34 cellular contexts compared by ENCODE assay signal in the genomic region with DNA sequence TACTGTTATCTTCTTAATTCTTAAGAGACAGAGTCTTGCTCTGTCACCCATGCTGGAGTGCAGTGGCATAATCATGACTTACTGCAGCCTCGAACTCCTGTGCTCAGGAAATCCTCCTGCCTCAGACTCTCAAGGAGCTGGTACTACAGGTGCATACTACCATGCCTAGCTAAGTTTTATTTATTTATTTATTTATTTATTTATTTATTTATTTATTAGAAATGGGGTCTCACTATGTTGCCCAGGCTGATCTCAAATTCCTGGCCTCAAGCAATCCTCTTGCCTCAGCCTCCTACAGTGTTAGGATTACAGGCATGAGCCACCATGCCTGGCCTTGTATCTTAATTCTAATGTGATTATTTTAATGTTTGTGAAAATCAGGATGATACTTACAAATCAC.
DNase-seq lines count a peak whose midpoint lies in the region; ATAC-seq, FAIRE-seq and TF ChIP-seq lines count a peak whose summit lies in the region.
"Had no signal": no experiment of that assay in that cellular context is flagged by ENCODE, and none has a peak within 500 bp of the region (broad histone marks: within the 10 kb centered on the region; RNA-seq: fewer than 3 reads in every experiment).

No MANE protein-coding gene starts in this region.

- H3K36me3 ChIP-seq in HEK293 (ENCODE audit: control insufficient read depth in 2 of 2, insufficient read depth in 1 of 2, low read length in 2 of 2) (peaks cover 10 to 25% of the 10 kb centered on the region in 2 experiments), Karpas-422 (ENCODE audit: insufficient read depth, low read length) (peaks cover 15% of the 10 kb centered on the region; the same call in 1 of the 2 replicates), K562 (ENCODE audit: control insufficient read depth, insufficient read depth, low read length) (peaks cover 83% of the 10 kb centered on the region), transverse colon (no peaks in the 10 kb centered on the region)

- intact Hi-C loops in K562 (cut with micrococcal nuclease) (no loop called here), transverse colon (cut with DNase I; ENCODE audit: low total_unique reads) (no loop called here)

- H3K9me3 ChIP-seq in A549 = no peaks in the 10 kb centered on the region
- no peaks in the 10 kb centered on the region for H3K9me3 ChIP-seq in HEK293 (ENCODE audit: control insufficient read depth, insufficient read depth, low read depth, low read length)
- H3K9me3 ChIP-seq in Karpas-422 (ENCODE audit: low read length) = no peaks in the 10 kb centered on the region
- H3K9me3 ChIP-seq in K562 (replicated peaks; ENCODE audit: control insufficient read depth, insufficient read depth, low read depth, low read length) = no peaks in the 10 kb centered on the region
- no peaks in the 10 kb centered on the region for H3K9me3 ChIP-seq in transverse colon
- H3K9me3 ChIP-seq: BE2C; BLaER1; BLaER1 treated with 17β-estradiol and CSF1 and Interleukin-3, amounts not matched to agents 10 nM and 100 nM; Caco-2 had no signal

- no peaks in the 10 kb centered on the region for H4K20me1 ChIP-seq in Karpas-422 (ENCODE audit: insufficient read depth, low read depth, low read length)
- H4K20me1 ChIP-seq in K562 (replicated peaks; ENCODE audit: control insufficient read depth, insufficient read depth, low read length) = no peaks in the 10 kb centered on the region

- H3K4me3 ChIP-seq in A549 (no peak overlapping the region), HEK293 (ENCODE audit: low read depth, low read length) (no peak overlapping the region), Karpas-422 (ENCODE audit: low read length) (no peak overlapping the region), K562 (no peak overlapping the region), transverse colon (no peak overlapping the region)
- H3K4me3 ChIP-seq: BLaER1; BLaER1 treated with 17β-estradiol and CSF1 and Interleukin-3, amounts not matched to agents 10 nM and 100 nM had no signal

- no peak overlapping the region for H3K4me2 ChIP-seq in A549
- H3K4me2 ChIP-seq in Karpas-422 (ENCODE audit: low read depth, low read length, poor library complexity, severe bottlenecking) = no peak overlapping the region
- H3K4me2 ChIP-seq in K562 (ENCODE audit: insufficient read depth, low read length) = no peak overlapping the region
- H3K4me2 ChIP-seq: BLaER1; BLaER1 treated with 17β-estradiol and CSF1 and Interleukin-3, amounts not matched to agents 10 nM and 100 nM had no signal

- TF ChIP-seq CTCF in A549 (IDR thresholded peaks at IDR 0.05) = no peak
- no peak for TF ChIP-seq CTCF in HEK293 (tag by site-specific recombination; IDR thresholded peaks at IDR 0.05)
- TF ChIP-seq CTCF in K562 (IDR thresholded peaks at IDR 0.05 in 2 of 3, conservative IDR thresholded peaks at IDR 0.05 in 1 of 3; ENCODE audit: insufficient read depth in 2 of 3, low read depth in 1 of 3, low read length in 3 of 3) = no peak
- TF ChIP-seq CTCF in transverse colon (IDR thresholded peaks at IDR 0.05) = no peak

- 96% methylated on average over 1 of the region's 1 CpG for WGBS in A549 (ENCODE audit: missing lambda C conversion rate)
- 100% methylated on average over 1 of the region's 1 CpG for WGBS in K562 (ENCODE audit: insufficient coverage, low coverage, missing lambda C conversion rate)
- WGBS in transverse colon (ENCODE audit: low coverage in 1 of 2), 2 donors = 84 to 100% methylated on average over 1 of the region's 1 CpG

- no peak for ATAC-seq in A549
- no peak for ATAC-seq in K562
- ATAC-seq in HG03469 (IDR thresholded peaks at IDR 0.05; ENCODE audit: unreplicated experiment) = no peak
- ATAC-seq in GM19351 (IDR thresholded peaks at IDR 0.05; ENCODE audit: unreplicated experiment) = no peak
- no peak for ATAC-seq in HG03196 (IDR thresholded peaks at IDR 0.05; ENCODE audit: unreplicated experiment)
- ATAC-seq: CD8-positive, alpha-beta T cell had no signal

- H3K9ac ChIP-seq in Karpas-422 (ENCODE audit: low read length) (no peak overlapping the region), K562 (ENCODE audit: insufficient read depth in 1 of 2, low read depth in 2 of 2, low read length in 2 of 2) (no peak overlapping the region)
- H3K9ac ChIP-seq: BLaER1; BLaER1 treated with 17β-estradiol and CSF1 and Interleukin-3, amounts not matched to agents 10 nM and 100 nM had no signal

- H3K9me2 ChIP-seq in Karpas-422 (replicated peaks; ENCODE audit: insufficient read depth, low read length) = no peaks in the 10 kb centered on the region

- no peaks in the 10 kb centered on the region for H3K9me1 ChIP-seq in K562 (ENCODE audit: control insufficient read depth, insufficient read depth, low read length)

- no peak for DNase-seq in A549 (ENCODE audit: low read depth in 1 of 2, low spot score in 1 of 2)
- DNase-seq in Karpas-422 = peak; percentile 20
- DNase-seq in K562 (ENCODE audit: extremely low read depth in 1 of 4, low spot score in 3 of 4) = no peak
- no peak for DNase-seq in transverse colon
- DNase-seq: 8988T; ACHN; AML-193; BE2C; C1 segment of cervical spinal cord; Caco-2; Calu3; CD4-positive, alpha-beta memory T cell; CD4-positive, alpha-beta T cell; CD4-positive, CD25-positive, alpha-beta regulatory T cell; CD8-positive, alpha-beta memory T cell; CD8-positive, alpha-beta T cell; COR-L47; DMS 273 treated with DMSO at 0.1 percent for 48 hours; DMS153; DMS53; DMS79; DMS79 treated with DMSO at 0.1 percent for 48 hours; DND-41; EL had no signal

- POLR2A ChIA-PET in A549 (lab: Yijun Ruan, JAX) (no interaction called here), HEK293 (lab: Yijun Ruan, JAX) (no interaction called here), K562 (lab: Yijun Ruan, JAX) (interaction anchor here (0.6 kb wide), 1 partner anchor 1885 kb away, joined by 4 read pairs; no protein-coding TSS in a partner anchor)

- H2AFZ ChIP-seq in Karpas-422 (ENCODE audit: low read length) (no peak overlapping the region), K562 (ENCODE audit: low read depth, low read length) (no peak overlapping the region)

- BruUV-seq in K562 (replicated peaks; lab: Mats Ljungman, UMichigan) = no TSS peak

- H3K27me3 ChIP-seq in Karpas-422 (ENCODE audit: low read length) = no peaks in the 10 kb centered on the region
- no peaks in the 10 kb centered on the region for H3K27me3 ChIP-seq in K562 (ENCODE audit: control insufficient read depth in 2 of 2, insufficient read depth in 2 of 2, low read length in 2 of 2)
- no peaks in the 10 kb centered on the region for H3K27me3 ChIP-seq in transverse colon
- H3K27me3 ChIP-seq: BE2C had no signal

- TF ChIP-seq RAD21 in A549 (conservative IDR thresholded peaks at IDR 0.05 in 1 of 2, IDR thresholded peaks at IDR 0.05 in 1 of 2) (no peak), K562 (CRISPR knock-in tag; conservative IDR thresholded peaks at IDR 0.05 in 1 of 2, IDR thresholded peaks at IDR 0.05 in 1 of 2) (no peak)

- peaks cover 4% of the 10 kb centered on the region; the same call in 1 of the 3 replicates for H3K4me1 ChIP-seq in A549
- H3K4me1 ChIP-seq in HEK293 (ENCODE audit: control insufficient read depth, insufficient read depth, low read length) = no peaks in the 10 kb centered on the region
- no peaks in the 10 kb centered on the region for H3K4me1 ChIP-seq in Karpas-422 (ENCODE audit: low read length)
- no peaks in the 10 kb centered on the region for H3K4me1 ChIP-seq in K562 (replicated peaks in 1 of 2; ENCODE audit: control insufficient read depth in 2 of 2, insufficient read depth in 2 of 2, low read length in 2 of 2)
- H3K4me1 ChIP-seq in transverse colon = no peaks in the 10 kb centered on the region
- H3K4me1 ChIP-seq: BE2C; BLaER1; BLaER1 treated with 17β-estradiol and CSF1 and Interleukin-3, amounts not matched to agents 10 nM and 100 nM; Caco-2 had no signal

- no peak overlapping the region for H3K27ac ChIP-seq in A549
- no peak overlapping the region for H3K27ac ChIP-seq in HEK293 (ENCODE audit: extremely low read depth, low read depth, low read length)
- H3K27ac ChIP-seq in Karpas-422 (ENCODE audit: low read length) = no peak overlapping the region
- H3K27ac ChIP-seq in K562 (ENCODE audit: extremely low read depth, low read depth, low read length) = no peak overlapping the region
- H3K27ac ChIP-seq in transverse colon = no peak overlapping the region
- H3K27ac ChIP-seq: 22Rv1; BLaER1; BLaER1 treated with 17β-estradiol and CSF1 and Interleukin-3, amounts not matched to agents 10 nM and 100 nM; C4-2B had no signal

- H3K79me2 ChIP-seq in Karpas-422 (ENCODE audit: low read length) = no peaks in the 10 kb centered on the region
- no peaks in the 10 kb centered on the region for H3K79me2 ChIP-seq in K562 (ENCODE audit: control insufficient read depth, insufficient read depth, low read length)

- TF ChIP-seq EP300 in A549 (IDR thresholded peaks at IDR 0.05) (no peak), K562 (IDR thresholded peaks at IDR 0.05; ENCODE audit: low read length) (no peak), transverse colon (IDR thresholded peaks at IDR 0.05; ENCODE audit: low read depth) (no peak)

- CTCF ChIA-PET in A549 (lab: Yijun Ruan, JAX) = no interaction called here
- CTCF ChIA-PET in HEK293 (lab: Yijun Ruan, JAX) = no interaction called here
- CTCF ChIA-PET in K562 (lab: Yijun Ruan, JAX; ENCODE audit: low intra/inter-chr PET ratio) = no interaction called here

- TF ChIP-seq POLR2A in A549 (IDR thresholded peaks at IDR 0.05; ENCODE audit: low read length) (no peak), K562 (conservative IDR thresholded peaks at IDR 0.05) (no peak), transverse colon (IDR thresholded peaks at IDR 0.05) (no peak)

- FAIRE-seq in A549 (lab: Jason Lieb, UNC) (no peak), K562 (lab: Jason Lieb, UNC) (no peak)
- FAIRE-seq: A204.1, D721Med had no signal

- in situ Hi-C loops in K562 (cut with MboI) = no loop called here
- in situ Hi-C loops in transverse colon (cut with MboI; ENCODE audit: low pct_ligation_motif_present in 1 of 4, low pct_unique_long_range_greater_than_20kb in 1 of 4, low sequenced_read_pairs in 3 of 4) = no loop called here

TF ChIP-seq in A549, 52 proteins besides CTCF, POLR2A, EP300 and RAD21:
- peak; percentile 75 for TF ChIP-seq ZC3H11A (IDR thresholded peaks at IDR 0.05)
- no peak for TF ChIP-seq KDM5A (IDR thresholded peaks at IDR 0.05)
- TF ChIP-seq RNF2 (IDR thresholded peaks at IDR 0.05; ENCODE audit: borderline replicate concordance, low read depth) = no peak

TF ChIP-seq in HEK293, 187 proteins besides CTCF, POLR2A, EP300 and RAD21 (continues in another document):
- TF ChIP-seq ZNF510 (tag by site-specific recombination; IDR thresholded peaks at IDR 0.05; ENCODE audit: insufficient replicate concordance) (peak; percentile 27), ZNF140 (tag by site-specific recombination; IDR thresholded peaks at IDR 0.05) (peak; percentile 59; the same call in 1 of the 2 replicates), ZNF660 (tag by site-specific recombination; IDR thresholded peaks at IDR 0.05) (no peak), ZNF544 (tag by site-specific recombination; IDR thresholded peaks at IDR 0.05) (no peak)

TF ChIP-seq in K562, 482 proteins besides CTCF, POLR2A, EP300 and RAD21 (continues in another document):
- peak; percentile 23; the same call in 1 of the 2 replicates for TF ChIP-seq ZNF121 (CRISPR knock-in tag; conservative IDR thresholded peaks at IDR 0.05)
